ENCODE assay signal across 15 cellular contexts in the genomic region with DNA sequence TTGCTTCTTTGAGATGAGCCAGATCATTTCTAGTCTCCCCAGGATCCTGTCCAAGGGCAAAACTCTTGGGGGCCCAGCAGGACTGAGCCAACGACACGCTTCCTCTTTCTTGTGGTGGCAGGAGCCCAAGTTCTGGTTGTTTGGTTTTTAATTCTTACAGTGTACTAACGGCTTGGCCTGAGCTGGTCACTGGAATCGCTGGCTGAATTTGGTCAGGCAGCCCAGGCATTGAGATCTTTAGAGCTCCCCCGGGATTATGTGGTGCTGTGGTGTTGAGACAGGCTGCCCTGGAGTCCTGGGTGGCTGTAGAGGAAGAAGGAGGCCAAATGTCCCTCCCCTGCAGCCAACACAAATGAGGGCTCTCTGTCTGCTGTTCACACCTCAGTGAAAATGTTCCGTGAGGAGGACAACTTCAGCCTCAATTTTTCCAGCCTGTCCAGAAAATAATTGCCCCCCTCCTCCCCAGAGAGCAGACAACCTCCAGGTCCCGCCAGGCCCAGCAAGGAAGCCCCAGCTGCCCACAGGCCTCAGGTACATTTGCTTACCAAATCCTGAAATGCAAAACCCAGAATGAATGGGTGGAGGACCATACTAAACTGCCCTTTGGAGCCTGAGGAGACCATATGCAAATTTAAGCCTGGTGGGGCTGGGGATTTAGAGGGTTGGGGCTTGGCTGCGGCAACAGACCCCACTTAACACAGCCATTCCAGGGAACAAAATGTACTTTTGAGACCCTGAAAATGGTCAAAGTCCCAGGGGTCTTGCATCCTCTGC. TPM values are rescaled to one million over a fixed set of nuclear protein-coding genes. Genes with fewer than 3 reads are reported as not detected.
DNase-seq lines count a peak whose midpoint lies in the region; ATAC-seq and TF ChIP-seq lines count a peak whose summit lies in the region.
"Had no signal": no experiment of that assay in that cellular context is flagged by ENCODE, and none has a peak within 500 bp of the region (broad histone marks: within the 10 kb centered on the region; RNA-seq: fewer than 3 reads in every experiment).

No MANE protein-coding gene starts in this region.

- in situ Hi-C loops in GM13977 (cut with MboI; ENCODE audit: low pct_unique_long_range_greater_than_20kb, low sequenced_read_pairs, unreplicated experiment), result no loop called here

- peak overlapping the region in 8 of 11 experiments; percentile 8 to 46 (median 22); a peak in 7 of 22 replicates for H3K27ac ChIP-seq in BLaER1 treated with 17β-estradiol and CSF1 and Interleukin-3, amounts not matched to agents 10 nM and 100 nM
- no peak overlapping the region for H3K27ac ChIP-seq in A673 (ENCODE audit: low read depth, low read length, poor library complexity, severe bottlenecking)

- no peak overlapping the region for H3K4me3 ChIP-seq in BLaER1 treated with 17β-estradiol and CSF1 and Interleukin-3, amounts not matched to agents 10 nM and 100 nM
- H3K4me3 ChIP-seq in A673 (ENCODE audit: low read depth, low read length, poor library complexity, severe bottlenecking), result no peak overlapping the region

- no peaks in the 10 kb centered on the region for H3K27me3 ChIP-seq in BLaER1 treated with 17β-estradiol and CSF1 and Interleukin-3, amounts not matched to agents 10 nM and 100 nM
- H3K27me3 ChIP-seq in A673 (replicated peaks; ENCODE audit: insufficient read depth, low read depth, low read length, poor library complexity), result no peaks in the 10 kb centered on the region

- intact Hi-C loops in A673 (cut with micrococcal nuclease; ENCODE audit: unreplicated experiment), result no loop called here

- H3K4me2 ChIP-seq in BLaER1 treated with 17β-estradiol and CSF1 and Interleukin-3, amounts not matched to agents 10 nM and 100 nM, result peak overlapping the region; percentile 37 to 87 (median 75)

- ATAC-seq in GM21529 (IDR thresholded peaks at IDR 0.05; ENCODE audit: unreplicated experiment), result peak; percentile 69

- no peaks in the 10 kb centered on the region for H3K36me3 ChIP-seq in BLaER1 treated with 17β-estradiol and CSF1 and Interleukin-3, amounts not matched to agents 10 nM and 100 nM
- no peaks in the 10 kb centered on the region for H3K36me3 ChIP-seq in A673 (ENCODE audit: insufficient read depth, low read length, poor library complexity, severe bottlenecking)

- DNase-seq in NOMO-1 treated with DMSO at 0.1 percent for 48 hours (lab: John Stamatoyannopoulos, UW; ENCODE audit: unreplicated experiment), result peak; percentile 80
- peak; percentile 58 for DNase-seq in germinal center (ENCODE audit: low spot score)
- no peak for DNase-seq in NCI-H2107 (lab: John Stamatoyannopoulos, UW)
- DNase-seq in GM13977 (ENCODE audit: low spot score), result no peak
- DNase-seq in A673 (ENCODE audit: low spot score), result no peak
- no peak for DNase-seq in effector CD4-positive, alpha-beta T cell
- DNase-seq: activated CD4-positive, alpha-beta T cell treated with anti-CD3 and anti-CD28 coated beads, Interleukin-2, amount 10 ng/mL, durations not matched to agents 7 days and 5 days; activated naive CD4-positive, alpha-beta T cell treated with anti-CD3 and anti-CD28 coated beads, Interleukin-2, amount 10 ng/mL, durations not matched to agents 7 days and 5 days; EL; NCI-H2081 treated with DMSO at 0.1 percent for 48 hours had no signal

- POLR2A ChIA-PET in A673 (lab: Charles Lee; ENCODE audit: low non-redundant PET), result no interaction called here

- H4K20me1 ChIP-seq in BLaER1 treated with 17β-estradiol and CSF1 and Interleukin-3, amounts not matched to agents 10 nM and 100 nM, result no peaks in the 10 kb centered on the region

- peaks cover 15 to 35% (median 24%) of the 10 kb centered on the region in 10 experiments for H3K4me1 ChIP-seq in BLaER1 treated with 17β-estradiol and CSF1 and Interleukin-3, amounts not matched to agents 10 nM and 100 nM
- no peaks in the 10 kb centered on the region for H3K4me1 ChIP-seq in A673 (ENCODE audit: insufficient read depth, low read length, poor library complexity, severe bottlenecking)

- no TSS peak for BruUV-seq in A673 (replicated peaks; lab: Mats Ljungman, UMichigan)

- CTCF ChIA-PET in A673 (lab: Charles Lee), result no interaction called here

- TF ChIP-seq CTCF in GM13977 (IDR thresholded peaks at IDR 0.05; ENCODE audit: extremely low read depth, insufficient read depth, missing control alignments) (no peak), A673 (conservative IDR thresholded peaks at IDR 0.05; ENCODE audit: low read depth, low read length) (no peak)

- H3K9ac ChIP-seq in BLaER1 treated with 17β-estradiol and CSF1 and Interleukin-3, amounts not matched to agents 10 nM and 100 nM, result peak overlapping the region in 3 of 11 experiments; percentile 1 to 43 (median 25); a peak in 2 of 22 replicates

- H3K9me3 ChIP-seq in BLaER1 treated with 17β-estradiol and CSF1 and Interleukin-3, amounts not matched to agents 10 nM and 100 nM (replicated peaks in 1 of 11), result peaks cover 0 to 7% (median 0%) of the 10 kb centered on the region in 11 experiments; a peak in 2 of 22 replicates
- no peaks in the 10 kb centered on the region for H3K9me3 ChIP-seq in A673 (ENCODE audit: low read depth, low read length, poor library complexity, severe bottlenecking)

RNA-seq across cellular contexts. Expression of a gene that starts 23.6 kb away (rescaled TPM):
- not detected in 2 replicates for total RNA-seq in A673 (2021)
- total RNA-seq: activated CD4-positive, alpha-beta T cell treated with anti-CD3 and anti-CD28 coated beads, Interleukin-2, amount 10 ng/mL, durations not matched to agents 7 days and 5 days; HT1080; neural crest cell; SK-MEL-5 had no signal

RNA-seq across cellular contexts. Expression of a gene that starts 43.2 kb away (rescaled TPM):
- total RNA-seq in A673 (2021), result 0.20 and 0.26 TPM in 2 replicates
- total RNA-seq: activated CD4-positive, alpha-beta T cell treated with anti-CD3 and anti-CD28 coated beads, Interleukin-2, amount 10 ng/mL, durations not matched to agents 7 days and 5 days; neural crest cell; SK-MEL-5 had no signal

Comparison
In these comparisons a context has a peak if more than half of its experiments do, and no peak if none do; other contexts are left out.
1. DNase-seq: peak in NOMO-1 treated with DMSO at 0.1 percent for 48 hours (single experiment) and germinal center (single experiment); none in NCI-H2107 (single experiment), GM13977 (single experiment), A673 (single experiment) and effector CD4-positive, alpha-beta T cell (single experiment).